1 cellular context compared by ENCODE assay signal in the genomic region with DNA sequence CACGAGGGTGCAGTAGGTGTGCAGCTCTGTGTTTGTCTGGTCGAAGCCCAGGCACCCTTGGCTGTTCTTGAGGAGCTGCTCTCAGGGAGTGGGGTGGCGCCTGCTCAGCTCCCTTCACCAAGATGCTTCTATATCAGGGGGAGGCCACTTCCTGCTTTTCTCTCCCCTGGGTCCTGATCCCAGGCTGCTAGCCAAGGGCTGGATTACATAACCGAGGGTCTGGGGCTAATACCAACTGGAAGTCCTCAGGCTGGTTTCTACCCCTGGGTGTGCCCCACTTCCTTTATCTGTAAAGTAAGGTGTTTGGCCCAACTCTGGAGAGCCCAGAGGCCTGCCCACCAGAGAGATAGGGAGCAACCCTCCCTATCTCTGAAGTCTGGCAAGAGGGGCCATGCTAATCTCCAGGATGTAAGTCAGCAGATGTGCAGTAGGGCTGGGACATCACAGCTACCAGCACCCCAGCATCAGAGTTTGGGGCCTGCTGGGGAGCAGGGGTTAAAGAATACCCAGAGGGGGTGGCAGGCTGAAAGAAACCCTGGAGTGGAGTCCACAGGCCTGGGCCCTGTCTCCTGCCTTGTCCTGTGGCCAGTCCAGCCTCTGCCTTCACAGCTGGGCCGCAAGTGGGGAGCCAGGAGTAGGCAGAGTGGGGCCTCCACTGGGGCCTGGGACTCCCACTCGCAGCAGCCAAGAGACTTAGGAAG.
TF ChIP-seq lines count a peak whose summit lies in the region.

No MANE protein-coding gene starts in this region.

TF ChIP-seq in K562, 482 proteins besides CTCF, POLR2A, EP300 and RAD21 (continues in another document):
- TF ChIP-seq MTA3 (IDR thresholded peaks at IDR 0.05; ENCODE audit: borderline replicate concordance), result 0 out of 2 replicates have a peak, but pooled peaks have one; percentile 51
- TF ChIP-seq ZNF384 (IDR thresholded peaks at IDR 0.05; ENCODE audit: low read depth, low read length), result no peak
- TF ChIP-seq, protein P1, sequence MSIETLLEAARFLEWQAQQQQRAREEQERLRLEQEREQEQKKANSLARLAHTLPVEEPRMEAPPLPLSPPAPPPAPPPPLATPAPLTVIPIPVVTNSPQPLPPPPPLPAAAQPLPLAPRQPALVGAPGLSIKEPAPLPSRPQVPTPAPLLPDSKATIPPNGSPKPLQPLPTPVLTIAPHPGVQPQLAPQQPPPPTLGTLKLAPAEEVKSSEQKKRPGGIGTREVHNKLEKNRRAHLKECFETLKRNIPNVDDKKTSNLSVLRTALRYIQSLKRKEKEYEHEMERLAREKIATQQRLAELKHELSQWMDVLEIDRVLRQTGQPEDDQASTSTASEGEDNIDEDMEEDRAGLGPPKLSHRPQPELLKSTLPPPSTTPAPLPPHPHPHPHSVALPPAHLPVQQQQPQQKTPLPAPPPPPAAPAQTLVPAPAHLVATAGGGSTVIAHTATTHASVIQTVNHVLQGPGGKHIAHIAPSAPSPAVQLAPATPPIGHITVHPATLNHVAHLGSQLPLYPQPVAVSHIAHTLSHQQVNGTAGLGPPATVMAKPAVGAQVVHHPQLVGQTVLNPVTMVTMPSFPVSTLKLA (conservative IDR thresholded peaks at IDR 0.05), result 0 out of 4 replicates have a peak, but pooled peaks of 1 of the 2 experiments have one; percentile 15
- TF ChIP-seq RFX7 (CRISPR knock-in tag; IDR thresholded peaks at IDR 0.05), result no peak
- no peak for TF ChIP-seq ZNF395 (CRISPR knock-in tag; IDR thresholded peaks at IDR 0.05)
- TF ChIP-seq GATA2 (CRISPR knock-in tag; IDR thresholded peaks at IDR 0.05), result 0 out of 2 replicates have a peak, but pooled peaks have one; percentile 36
- TF ChIP-seq NFIC (IDR thresholded peaks at IDR 0.05), result peak; percentile 55; the same call in 1 of the 2 replicates
- peak; percentile 39 for TF ChIP-seq CHD4 (IDR thresholded peaks at IDR 0.05; ENCODE audit: insufficient read depth, insufficient replicate concordance, low read depth, low read length, poor library complexity, severe bottlenecking)
- peak; percentile 69 for TF ChIP-seq ZFX (CRISPR knock-in tag; IDR thresholded peaks at IDR 0.05)
- TF ChIP-seq HNRNPL (IDR thresholded peaks at IDR 0.05; ENCODE audit: low read depth, low read length), result 0 out of 2 replicates have a peak, but pooled peaks have one; percentile 15
- TF ChIP-seq REST (CRISPR knock-in tag; IDR thresholded peaks at IDR 0.05; ENCODE audit: low read depth), result no peak
- peak; percentile 69 for TF ChIP-seq NEUROD1 (IDR thresholded peaks at IDR 0.05; ENCODE audit: borderline replicate concordance, low read depth, low read length, partially characterized antibody)
- 0 out of 2 replicates have a peak, but pooled peaks have one; percentile 17 for TF ChIP-seq ZBTB7A (IDR thresholded peaks at IDR 0.05; ENCODE audit: borderline replicate concordance, control insufficient read depth, low read depth, low read length)
- peak in 1 of 2 experiments; percentile 14 for TF ChIP-seq E2F6 (IDR thresholded peaks at IDR 0.05; ENCODE audit: borderline replicate concordance in 1 of 2, extremely low read depth in 1 of 2, insufficient read depth in 1 of 2, insufficient read length in 1 of 2, low read depth in 1 of 2, low read length in 1 of 2, poor library complexity in 1 of 2, severe bottlenecking in 1 of 2)
- no peak for TF ChIP-seq U2AF2 (optimal IDR thresholded peaks at IDR 0.05; ENCODE audit: low read depth, low read length)
- TF ChIP-seq ETV1 (tag; conservative IDR thresholded peaks at IDR 0.05; ENCODE audit: low read depth), result 0 out of 2 replicates have a peak, but pooled peaks have one; percentile 20
- peak; percentile 89 for TF ChIP-seq CBFA2T3 (IDR thresholded peaks at IDR 0.05)
- TF ChIP-seq CBFA2T2 (conservative IDR thresholded peaks at IDR 0.05), result peak; percentile 82
- TF ChIP-seq NCOR1 (IDR thresholded peaks at IDR 0.05), result peak; percentile 79; the same call in 1 of the 2 replicates
- no peak for TF ChIP-seq SRF (CRISPR knock-in tag; IDR thresholded peaks at IDR 0.05)
- peak; percentile 35; the same call in 1 of the 2 replicates for TF ChIP-seq TAL1 (IDR thresholded peaks at IDR 0.05)
- no peak for TF ChIP-seq ZNF143 (CRISPR knock-in tag; IDR thresholded peaks at IDR 0.05)
- TF ChIP-seq HDAC2 (IDR thresholded peaks at IDR 0.05), result peak; percentile 70; the same call in 1 of the 2 replicates
- peak; percentile 59 to 64 for TF ChIP-seq NRF1 (conservative IDR thresholded peaks at IDR 0.05 in 1 of 2, IDR thresholded peaks at IDR 0.05 in 1 of 2)
- no peak for TF ChIP-seq SRSF7 (optimal IDR thresholded peaks at IDR 0.05; ENCODE audit: low read depth, low read length)
- TF ChIP-seq SPI1 (IDR thresholded peaks at IDR 0.05; ENCODE audit: borderline replicate concordance, low read depth, low read length), result peak; percentile 90
- TF ChIP-seq MEF2D (tag; conservative IDR thresholded peaks at IDR 0.05; ENCODE audit: low read depth), result no peak
- peak; percentile 12 for TF ChIP-seq TAF1 (IDR thresholded peaks at IDR 0.05; ENCODE audit: control insufficient read depth, extremely low read depth, insufficient read depth, low read length, severe bottlenecking)
- TF ChIP-seq KDM1A (IDR thresholded peaks at IDR 0.05), result peak in 1 of 2 experiments; percentile 28; a peak in 1 of 4 replicates
- TF ChIP-seq ZNF57 (CRISPR knock-in tag; IDR thresholded peaks at IDR 0.05), result no peak
- TF ChIP-seq POLR2AphosphoS5 (IDR thresholded peaks at IDR 0.05; ENCODE audit: control insufficient read depth, insufficient read depth, low read depth, low read length), result peak; percentile 36; the same call in 1 of the 2 replicates
- no peak; the same call in 1 of the 2 replicates for TF ChIP-seq ZBTB2 (IDR thresholded peaks at IDR 0.05)
- no peak for TF ChIP-seq PTRF (tag; IDR thresholded peaks at IDR 0.05)
- TF ChIP-seq ZNF79 (CRISPR knock-in tag; IDR thresholded peaks at IDR 0.05; ENCODE audit: low read depth), result no peak
- TF ChIP-seq SMARCA5 (IDR thresholded peaks at IDR 0.05), result no peak
- TF ChIP-seq, protein P2, sequence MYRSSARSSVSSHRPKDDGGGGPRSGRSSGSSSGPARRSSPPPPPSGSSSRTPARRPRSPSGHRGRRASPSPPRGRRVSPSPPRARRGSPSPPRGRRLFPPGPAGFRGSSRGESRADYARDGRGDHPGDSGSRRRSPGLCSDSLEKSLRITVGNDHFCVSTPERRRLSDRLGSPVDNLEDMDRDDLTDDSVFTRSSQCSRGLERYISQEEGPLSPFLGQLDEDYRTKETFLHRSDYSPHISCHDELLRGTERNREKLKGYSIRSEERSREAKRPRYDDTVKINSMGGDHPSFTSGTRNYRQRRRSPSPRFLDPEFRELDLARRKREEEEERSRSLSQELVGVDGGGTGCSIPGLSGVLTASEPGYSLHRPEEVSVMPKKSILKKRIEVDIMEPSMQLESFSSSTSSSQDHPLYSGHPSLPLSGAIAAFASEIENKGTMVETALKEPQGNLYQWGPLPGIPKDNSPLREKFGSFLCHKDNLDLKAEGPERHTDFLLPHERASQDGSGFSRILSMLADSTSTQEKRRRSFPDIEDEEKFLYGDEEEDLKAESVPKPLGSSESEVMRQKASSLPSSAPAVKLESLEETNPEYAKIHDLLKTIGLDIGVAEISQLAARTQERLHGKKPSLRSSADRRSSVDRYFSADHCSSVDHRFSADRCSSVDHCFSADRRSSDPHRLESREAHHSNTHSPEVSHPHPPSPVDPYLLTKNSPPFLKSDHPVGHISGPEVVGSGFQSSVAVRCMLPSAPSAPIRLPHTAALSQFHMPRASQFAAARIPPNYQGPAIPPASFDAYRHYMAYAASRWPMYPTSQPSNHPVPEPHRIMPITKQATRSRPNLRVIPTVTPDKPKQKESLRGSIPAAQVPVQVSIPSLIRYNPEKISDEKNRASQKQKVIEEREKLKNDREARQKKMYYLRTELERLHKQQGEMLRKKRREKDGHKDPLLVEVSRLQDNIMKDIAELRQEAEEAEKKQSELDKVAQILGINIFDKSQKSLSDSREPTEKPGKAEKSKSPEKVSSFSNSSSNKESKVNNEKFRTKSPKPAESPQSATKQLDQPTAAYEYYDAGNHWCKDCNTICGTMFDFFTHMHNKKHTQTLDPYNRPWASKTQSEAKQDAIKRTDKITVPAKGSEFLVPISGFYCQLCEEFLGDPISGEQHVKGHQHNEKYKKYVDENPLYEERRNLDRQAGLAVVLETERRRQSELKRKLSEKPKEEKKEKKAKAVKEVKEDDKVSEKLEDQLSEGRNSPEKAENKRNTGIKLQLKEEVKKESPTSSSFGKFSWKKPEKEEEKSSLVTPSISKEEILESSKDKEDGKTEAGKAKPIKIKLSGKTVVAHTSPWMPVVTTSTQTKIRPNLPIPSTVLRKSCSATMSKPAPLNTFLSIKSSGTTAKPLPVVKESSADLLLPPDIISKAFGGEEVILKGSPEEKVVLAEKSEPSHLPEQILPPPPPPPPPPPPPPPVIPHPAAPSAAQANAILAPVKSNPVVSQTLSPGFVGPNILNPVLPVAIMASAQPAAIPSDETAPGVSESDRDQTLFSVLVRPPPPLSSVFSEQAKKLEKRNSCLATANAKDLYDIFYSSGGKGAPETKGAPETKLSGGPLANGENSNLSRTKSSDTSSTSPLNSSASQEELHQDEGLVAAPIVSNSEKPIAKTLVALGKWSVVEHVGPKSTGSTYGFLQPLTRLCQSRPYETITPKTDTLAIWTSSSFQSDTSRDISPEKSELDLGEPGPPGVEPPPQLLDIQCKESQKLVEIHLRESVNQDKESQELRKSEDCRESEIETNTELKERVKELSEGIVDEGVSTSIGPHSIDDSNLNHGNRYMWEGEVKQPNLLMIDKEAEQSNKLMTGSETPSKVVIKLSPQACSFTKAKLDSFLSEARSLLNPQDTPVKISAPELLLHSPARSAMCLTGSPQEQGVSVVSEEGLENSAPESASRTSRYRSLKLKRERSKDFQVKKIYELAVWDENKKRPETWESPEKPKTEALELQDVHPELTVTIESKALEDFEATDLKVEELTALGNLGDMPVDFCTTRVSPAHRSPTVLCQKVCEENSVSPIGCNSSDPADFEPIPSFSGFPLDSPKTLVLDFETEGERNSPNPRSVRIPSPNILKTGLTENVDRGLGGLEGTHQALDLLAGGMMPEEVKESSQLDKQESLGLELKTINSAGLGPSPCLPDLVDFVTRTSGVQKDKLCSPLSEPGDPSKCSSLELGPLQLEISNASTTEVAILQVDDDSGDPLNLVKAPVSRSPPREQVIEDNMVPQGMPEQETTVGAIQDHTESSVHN (IDR thresholded peaks at IDR 0.05; ENCODE audit: borderline replicate concordance in 1 of 2, low read depth in 1 of 2), result no peak
- TF ChIP-seq NKRF (IDR thresholded peaks at IDR 0.05; ENCODE audit: borderline replicate concordance), result no peak
- TF ChIP-seq ZNF324 (CRISPR knock-in tag; IDR thresholded peaks at IDR 0.05), result no peak
